Comparison of ENCODE assay signal across 1 cellular context in the genomic region with DNA sequence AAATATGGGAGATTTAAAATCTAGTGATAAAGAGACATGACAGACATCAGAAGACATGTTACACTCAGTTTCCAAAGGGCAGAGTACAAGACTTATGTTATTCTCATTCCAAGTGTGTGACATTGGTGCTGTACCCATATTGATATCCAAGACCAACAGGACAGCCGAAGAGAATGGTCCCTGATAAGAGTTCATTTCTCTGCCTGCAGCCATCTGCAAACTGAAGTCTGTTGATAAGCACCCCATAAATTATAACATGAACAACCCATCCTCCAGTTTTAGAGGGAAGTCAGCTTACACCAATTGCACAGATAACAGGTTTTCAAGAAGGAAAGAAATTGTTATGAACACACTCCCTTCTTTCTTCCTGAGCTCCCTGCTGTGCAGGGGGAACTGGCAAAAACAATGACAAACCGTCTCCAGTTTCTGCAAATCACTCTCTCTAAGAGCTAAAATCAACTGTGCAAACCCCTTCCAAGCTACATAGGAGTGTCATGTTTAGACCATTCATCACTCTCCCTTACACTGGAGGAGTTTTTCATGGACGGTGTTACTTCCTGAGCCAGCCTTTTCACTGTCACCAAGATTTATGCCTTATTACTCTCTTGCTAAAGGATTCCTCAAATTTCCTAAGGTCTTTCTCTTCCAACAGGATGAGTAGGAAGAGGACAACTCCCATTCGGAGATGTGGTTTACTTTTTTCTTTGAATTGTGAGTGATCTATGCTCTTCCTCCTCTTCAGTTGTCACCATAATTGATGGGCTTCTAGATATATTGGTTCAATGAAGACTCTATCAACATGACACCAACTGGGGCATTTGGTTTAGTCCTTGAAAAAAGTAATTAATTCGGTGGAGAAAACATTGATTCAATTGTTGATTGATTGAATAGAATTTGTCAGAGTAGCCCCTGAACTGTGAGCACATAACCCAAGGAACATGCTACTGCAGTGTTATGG.
TF ChIP-seq lines count a peak whose summit lies in the region.

No MANE protein-coding gene starts in this region.

TF ChIP-seq in K562, 482 proteins besides CTCF, POLR2A, EP300 and RAD21 (continued from another document and continues in another):
- TF ChIP-seq, protein P1, sequence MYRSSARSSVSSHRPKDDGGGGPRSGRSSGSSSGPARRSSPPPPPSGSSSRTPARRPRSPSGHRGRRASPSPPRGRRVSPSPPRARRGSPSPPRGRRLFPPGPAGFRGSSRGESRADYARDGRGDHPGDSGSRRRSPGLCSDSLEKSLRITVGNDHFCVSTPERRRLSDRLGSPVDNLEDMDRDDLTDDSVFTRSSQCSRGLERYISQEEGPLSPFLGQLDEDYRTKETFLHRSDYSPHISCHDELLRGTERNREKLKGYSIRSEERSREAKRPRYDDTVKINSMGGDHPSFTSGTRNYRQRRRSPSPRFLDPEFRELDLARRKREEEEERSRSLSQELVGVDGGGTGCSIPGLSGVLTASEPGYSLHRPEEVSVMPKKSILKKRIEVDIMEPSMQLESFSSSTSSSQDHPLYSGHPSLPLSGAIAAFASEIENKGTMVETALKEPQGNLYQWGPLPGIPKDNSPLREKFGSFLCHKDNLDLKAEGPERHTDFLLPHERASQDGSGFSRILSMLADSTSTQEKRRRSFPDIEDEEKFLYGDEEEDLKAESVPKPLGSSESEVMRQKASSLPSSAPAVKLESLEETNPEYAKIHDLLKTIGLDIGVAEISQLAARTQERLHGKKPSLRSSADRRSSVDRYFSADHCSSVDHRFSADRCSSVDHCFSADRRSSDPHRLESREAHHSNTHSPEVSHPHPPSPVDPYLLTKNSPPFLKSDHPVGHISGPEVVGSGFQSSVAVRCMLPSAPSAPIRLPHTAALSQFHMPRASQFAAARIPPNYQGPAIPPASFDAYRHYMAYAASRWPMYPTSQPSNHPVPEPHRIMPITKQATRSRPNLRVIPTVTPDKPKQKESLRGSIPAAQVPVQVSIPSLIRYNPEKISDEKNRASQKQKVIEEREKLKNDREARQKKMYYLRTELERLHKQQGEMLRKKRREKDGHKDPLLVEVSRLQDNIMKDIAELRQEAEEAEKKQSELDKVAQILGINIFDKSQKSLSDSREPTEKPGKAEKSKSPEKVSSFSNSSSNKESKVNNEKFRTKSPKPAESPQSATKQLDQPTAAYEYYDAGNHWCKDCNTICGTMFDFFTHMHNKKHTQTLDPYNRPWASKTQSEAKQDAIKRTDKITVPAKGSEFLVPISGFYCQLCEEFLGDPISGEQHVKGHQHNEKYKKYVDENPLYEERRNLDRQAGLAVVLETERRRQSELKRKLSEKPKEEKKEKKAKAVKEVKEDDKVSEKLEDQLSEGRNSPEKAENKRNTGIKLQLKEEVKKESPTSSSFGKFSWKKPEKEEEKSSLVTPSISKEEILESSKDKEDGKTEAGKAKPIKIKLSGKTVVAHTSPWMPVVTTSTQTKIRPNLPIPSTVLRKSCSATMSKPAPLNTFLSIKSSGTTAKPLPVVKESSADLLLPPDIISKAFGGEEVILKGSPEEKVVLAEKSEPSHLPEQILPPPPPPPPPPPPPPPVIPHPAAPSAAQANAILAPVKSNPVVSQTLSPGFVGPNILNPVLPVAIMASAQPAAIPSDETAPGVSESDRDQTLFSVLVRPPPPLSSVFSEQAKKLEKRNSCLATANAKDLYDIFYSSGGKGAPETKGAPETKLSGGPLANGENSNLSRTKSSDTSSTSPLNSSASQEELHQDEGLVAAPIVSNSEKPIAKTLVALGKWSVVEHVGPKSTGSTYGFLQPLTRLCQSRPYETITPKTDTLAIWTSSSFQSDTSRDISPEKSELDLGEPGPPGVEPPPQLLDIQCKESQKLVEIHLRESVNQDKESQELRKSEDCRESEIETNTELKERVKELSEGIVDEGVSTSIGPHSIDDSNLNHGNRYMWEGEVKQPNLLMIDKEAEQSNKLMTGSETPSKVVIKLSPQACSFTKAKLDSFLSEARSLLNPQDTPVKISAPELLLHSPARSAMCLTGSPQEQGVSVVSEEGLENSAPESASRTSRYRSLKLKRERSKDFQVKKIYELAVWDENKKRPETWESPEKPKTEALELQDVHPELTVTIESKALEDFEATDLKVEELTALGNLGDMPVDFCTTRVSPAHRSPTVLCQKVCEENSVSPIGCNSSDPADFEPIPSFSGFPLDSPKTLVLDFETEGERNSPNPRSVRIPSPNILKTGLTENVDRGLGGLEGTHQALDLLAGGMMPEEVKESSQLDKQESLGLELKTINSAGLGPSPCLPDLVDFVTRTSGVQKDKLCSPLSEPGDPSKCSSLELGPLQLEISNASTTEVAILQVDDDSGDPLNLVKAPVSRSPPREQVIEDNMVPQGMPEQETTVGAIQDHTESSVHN (IDR thresholded peaks at IDR 0.05; ENCODE audit: borderline replicate concordance in 1 of 2, low read depth in 1 of 2), result peak in 1 of 2 experiments; percentile 45; a peak in 1 of 4 replicates
- TF ChIP-seq CBX8 (IDR thresholded peaks at IDR 0.05; ENCODE audit: borderline replicate concordance, extremely low read depth, low read depth, low read length, poor library complexity, severe bottlenecking) (no peak), FOXA1 (IDR thresholded peaks at IDR 0.05; ENCODE audit: borderline replicate concordance) (no peak), ESRRB (CRISPR knock-in tag; IDR thresholded peaks at IDR 0.05; ENCODE audit: borderline replicate concordance) (no peak), ZBTB7A (IDR thresholded peaks at IDR 0.05; ENCODE audit: borderline replicate concordance, control insufficient read depth, low read depth, low read length) (no peak), FOXM1 (IDR thresholded peaks at IDR 0.05; ENCODE audit: low read depth) (peak; percentile 98), FOXM1 (CRISPR knock-in tag; IDR thresholded peaks at IDR 0.05; ENCODE audit: low read depth) (no peak), ZNF436 (CRISPR knock-in tag; IDR thresholded peaks at IDR 0.05) (no peak), ZFP1 (CRISPR knock-in tag; IDR thresholded peaks at IDR 0.05) (no peak), SMARCE1 (IDR thresholded peaks at IDR 0.05) (peak; percentile 97), POLR2AphosphoS2 (IDR thresholded peaks at IDR 0.05; ENCODE audit: low read length) (no peak), MTA2 (IDR thresholded peaks at IDR 0.05; ENCODE audit: low read depth) (peak; percentile 98), ETV6 (IDR thresholded peaks at IDR 0.05; ENCODE audit: borderline replicate concordance in 1 of 2, low read depth in 2 of 2, low read length in 1 of 2) (peak; percentile 67 to 93; a peak in 3 of 4 replicates), ETV6 (CRISPR knock-in tag; IDR thresholded peaks at IDR 0.05; ENCODE audit: borderline replicate concordance) (no peak; the same call in 1 of the 2 replicates), BRF1 (IDR thresholded peaks at IDR 0.05; ENCODE audit: borderline replicate concordance, extremely low read depth, insufficient read length) (no peak), BRF2 (IDR thresholded peaks at IDR 0.05; ENCODE audit: borderline replicate concordance, insufficient read depth, insufficient read length) (no peak), HDAC2 (IDR thresholded peaks at IDR 0.05) (peak; percentile 90), GTF2E2 (tag; IDR thresholded peaks at IDR 0.05) (no peak), ZNF589 (CRISPR knock-in tag; IDR thresholded peaks at IDR 0.05; ENCODE audit: low read depth) (peak; percentile 88), TARDBP (IDR thresholded peaks at IDR 0.05) (no peak), ADNP (tag; IDR thresholded peaks at IDR 0.05) (peak; percentile 75), ZNF830 (CRISPR knock-in tag; IDR thresholded peaks at IDR 0.05) (no peak), ZNF354B (CRISPR knock-in tag; IDR thresholded peaks at IDR 0.05) (no peak), CSDE1 (IDR thresholded peaks at IDR 0.05) (no peak; a peak in 1 of 4 replicates), NFRKB (IDR thresholded peaks at IDR 0.05; ENCODE audit: low read depth) (peak; percentile 45; the same call in 1 of the 2 replicates), BCL6 (CRISPR knock-in tag; IDR thresholded peaks at IDR 0.05) (no peak), ATF2 (CRISPR knock-in tag; IDR thresholded peaks at IDR 0.05) (no peak), ZNF512 (tag; IDR thresholded peaks at IDR 0.05) (no peak), KLF16 (IDR thresholded peaks at IDR 0.05) (peak; percentile 99), RBBP5 (IDR thresholded peaks at IDR 0.05; ENCODE audit: borderline replicate concordance, insufficient read depth, low read length, poor library complexity, severe bottlenecking) (no peak), ARID3A (IDR thresholded peaks at IDR 0.05; ENCODE audit: borderline replicate concordance, low read depth, low read length) (peak; percentile 96), ELF4 (CRISPR knock-in tag; IDR thresholded peaks at IDR 0.05) (0 out of 2 replicates have a peak, but pooled peaks have one; percentile 30), ZNF232 (CRISPR knock-in tag; IDR thresholded peaks at IDR 0.05) (peak; percentile 50; the same call in 1 of the 2 replicates), SRF (CRISPR knock-in tag; IDR thresholded peaks at IDR 0.05) (no peak), NELFE (IDR thresholded peaks at IDR 0.05; ENCODE audit: insufficient read depth, insufficient read length) (no peak), ZNF253 (CRISPR knock-in tag; conservative IDR thresholded peaks at IDR 0.05) (no peak), STAG1 (CRISPR knock-in tag; IDR thresholded peaks at IDR 0.05; ENCODE audit: borderline replicate concordance) (no peak), EZH2 (IDR thresholded peaks at IDR 0.05; ENCODE audit: borderline replicate concordance, low read depth, low read length) (no peak; the same call in 1 of the 2 replicates), ZNF140 (CRISPR knock-in tag; IDR thresholded peaks at IDR 0.05) (no peak), CREB5 (CRISPR knock-in tag; IDR thresholded peaks at IDR 0.05) (no peak; the same call in 1 of the 2 replicates)
- TF ChIP-seq, protein P2, sequence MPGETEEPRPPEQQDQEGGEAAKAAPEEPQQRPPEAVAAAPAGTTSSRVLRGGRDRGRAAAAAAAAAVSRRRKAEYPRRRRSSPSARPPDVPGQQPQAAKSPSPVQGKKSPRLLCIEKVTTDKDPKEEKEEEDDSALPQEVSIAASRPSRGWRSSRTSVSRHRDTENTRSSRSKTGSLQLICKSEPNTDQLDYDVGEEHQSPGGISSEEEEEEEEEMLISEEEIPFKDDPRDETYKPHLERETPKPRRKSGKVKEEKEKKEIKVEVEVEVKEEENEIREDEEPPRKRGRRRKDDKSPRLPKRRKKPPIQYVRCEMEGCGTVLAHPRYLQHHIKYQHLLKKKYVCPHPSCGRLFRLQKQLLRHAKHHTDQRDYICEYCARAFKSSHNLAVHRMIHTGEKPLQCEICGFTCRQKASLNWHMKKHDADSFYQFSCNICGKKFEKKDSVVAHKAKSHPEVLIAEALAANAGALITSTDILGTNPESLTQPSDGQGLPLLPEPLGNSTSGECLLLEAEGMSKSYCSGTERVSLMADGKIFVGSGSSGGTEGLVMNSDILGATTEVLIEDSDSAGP (CRISPR knock-in tag; IDR thresholded peaks at IDR 0.05), result no peak
- TF ChIP-seq, protein P3, sequence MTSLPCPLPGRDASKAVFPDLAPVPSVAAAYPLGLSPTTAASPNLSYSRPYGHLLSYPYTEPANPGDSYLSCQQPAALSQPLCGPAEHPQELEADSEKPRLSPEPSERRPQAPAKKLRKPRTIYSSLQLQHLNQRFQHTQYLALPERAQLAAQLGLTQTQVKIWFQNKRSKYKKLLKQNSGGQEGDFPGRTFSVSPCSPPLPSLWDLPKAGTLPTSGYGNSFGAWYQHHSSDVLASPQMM (CRISPR knock-in tag; IDR thresholded peaks at IDR 0.05), result no peak
